In genomic region chr6:14573267-14573666, GRCh38 we compare ENCODE assay signal across 12 cellular contexts.
"Had no signal": no experiment of that assay in that cellular context is flagged by ENCODE, and none has a peak within 500 bp of the region (broad histone marks: within the 10 kb centered on the region; RNA-seq: fewer than 3 reads in every experiment).

No MANE protein-coding gene starts in this region.

- ATAC-seq: activated CD8-positive, alpha-beta T cell treated with anti-CD3 and anti-CD28 coated beads for 36 hours; activated naive CD8-positive, alpha-beta T cell treated with anti-CD3 and anti-CD28 coated beads, Interleukin-2, amount 50 U/mL, for 24 hours; esophagus mucosa; left lobe of liver had no signal

- H3K36me3 ChIP-seq: ascending aorta, ovary, uterus had no signal

- H3K9me3 ChIP-seq: ascending aorta, ovary, uterus had no signal

- H3K4me1 ChIP-seq: ascending aorta, uterus had no signal

- H3K4me3 ChIP-seq: ascending aorta, ovary, uterus had no signal

- H3K27me3 ChIP-seq: ascending aorta, ovary, uterus had no signal

- H3K27ac ChIP-seq: ascending aorta, ovary, uterus had no signal

- DNase-seq: activated CD8-positive, alpha-beta memory T cell treated with anti-CD3 and anti-CD28 coated beads, Interleukin-2, amount 50 U/mL, for 48 hours; activated CD8-positive, alpha-beta T cell treated with anti-CD3 and anti-CD28 coated beads for 36 hours; activated naive CD4-positive, alpha-beta T cell treated with Interleukin-2 at 50 U/mL for 16 hours; activated naive CD8-positive, alpha-beta T cell treated with anti-CD3 and anti-CD28 coated beads, Interleukin-2, amount 50 U/mL, for 24 hours; ovary; stimulated activated CD4-positive, alpha-beta T cell treated with anti-CD3 and anti-CD28 coated beads, Interleukin-15, amount 100 ng/mL, for 24 hours; stimulated activated CD4-positive, alpha-beta T cell treated with anti-CD3 and anti-CD28 coated beads, Interleukin-4, amount 100 ng/mL, for 24 hours; T-helper 9 cell; uterus had no signal
